Comparison of ENCODE assay signal across 23 cellular contexts in the genomic region with DNA sequence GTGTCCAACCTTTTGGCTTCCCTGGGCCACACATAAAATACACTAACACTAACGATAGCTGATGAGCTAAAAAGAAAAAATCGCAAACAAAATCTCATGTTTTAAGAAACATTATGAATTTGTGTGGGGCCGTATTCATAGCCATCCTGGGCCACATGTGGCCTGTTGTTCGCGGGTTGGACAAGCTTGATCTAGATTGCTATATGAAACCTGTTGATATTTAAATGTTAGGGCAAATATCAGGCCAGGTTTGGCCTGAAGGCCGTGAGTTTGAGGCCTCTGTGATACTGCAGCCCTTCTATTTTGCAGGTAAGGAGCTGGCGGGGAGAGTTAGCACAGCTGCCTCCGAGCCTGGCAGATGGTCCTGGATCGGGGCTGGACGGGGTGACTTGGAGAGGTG.
"Had no signal": no experiment of that assay in that cellular context is flagged by ENCODE, and none has a peak within 500 bp of the region (broad histone marks: within the 10 kb centered on the region; RNA-seq: fewer than 3 reads in every experiment).

No MANE protein-coding gene starts in this region.

- H3K27ac Mint-ChIP-seq: activated CD8-positive, alpha-beta T cell treated with anti-CD3 and anti-CD28 coated beads, Interleukin-2, amount 10 ng/mL, durations not matched to agents 7 days and 5 days; activated naive CD8-positive, alpha-beta T cell; mesothelial cell of epicardium; T-helper 2 cell treated with Interferon-gamma antibody and Interleukin-4, amounts not matched to agents 5 μg/mL and 100 μg/mL, for 36 hours; type B pancreatic cell had no signal

- DNase-seq: activated CD4-positive, alpha-beta T cell treated with anti-CD3 and anti-CD28 coated beads, Interleukin-2, amount 10 ng/mL, durations not matched to agents 24 days and 14 days; activated CD4-positive, CD25-positive, alpha-beta regulatory T cell; activated CD8-positive, alpha-beta memory T cell treated with anti-CD3 and anti-CD28 coated beads, Interleukin-2, amount 50 U/mL, for 4 hours; activated CD8-positive, alpha-beta T cell treated with anti-CD3 and anti-CD28 coated beads, Interleukin-2, amount 10 ng/mL, durations not matched to agents 7 days and 5 days; activated effector memory CD4-positive, alpha-beta T cell treated with anti-CD3 and anti-CD28 coated beads, Interleukin-2, amount 50 U/mL, for 16 hours; activated T-cell treated with anti-CD3 and anti-CD28 coated beads, Interleukin-2, amount 50 U/mL, for 48 hours; effector CD4-positive, alpha-beta T cell; esophagus squamous epithelium; foreskin keratinocyte; lower lobe of right lung; retina; stimulated activated CD4-positive, alpha-beta T cell treated with anti-CD3 and anti-CD28 coated beads, Interleukin-15, amount 100 ng/mL, for 24 hours; stimulated activated CD4-positive, alpha-beta T cell treated with anti-CD3 and anti-CD28 coated beads, Interleukin-4, amount 100 ng/mL, for 1 hour; stimulated activated naive CD4-positive, alpha-beta T cell; substantia nigra; SW 1271 had no signal

- H3K36me3 ChIP-seq: esophagus squamous epithelium, lower lobe of right lung had no signal

- H3K9me3 Mint-ChIP-seq: activated CD4-positive, alpha-beta T cell treated with anti-CD3 and anti-CD28 coated beads, Interleukin-2, amount 10 ng/mL, durations not matched to agents 24 days and 14 days; central memory CD8-positive, alpha-beta T cell; mesothelial cell of epicardium; T-helper 2 cell treated with Interferon-gamma antibody and Interleukin-4, amounts not matched to agents 5 μg/mL and 100 μg/mL, for 36 hours; type B pancreatic cell had no signal

- ATAC-seq: activated CD8-positive, alpha-beta T cell treated with anti-CD3 and anti-CD28 coated beads, Interleukin-2, amount 10 ng/mL, durations not matched to agents 7 days and 5 days; foreskin keratinocyte; lower lobe of right lung had no signal

- H3K27ac ChIP-seq: coronary artery, esophagus squamous epithelium, foreskin keratinocyte, lower lobe of right lung had no signal

- H3K4me3 ChIP-seq: coronary artery, esophagus squamous epithelium, lower lobe of right lung had no signal

- H3K27me3 ChIP-seq: esophagus squamous epithelium, foreskin keratinocyte had no signal

- H3K27me3 Mint-ChIP-seq: activated naive CD8-positive, alpha-beta T cell; type B pancreatic cell had no signal

- H3K9me3 ChIP-seq: esophagus squamous epithelium, lower lobe of right lung had no signal

- H3K36me3 Mint-ChIP-seq: activated naive CD8-positive, alpha-beta T cell; brain; mesothelial cell of epicardium; type B pancreatic cell had no signal

- H3K4me3 Mint-ChIP-seq: activated CD4-positive, alpha-beta T cell treated with anti-CD3 and anti-CD28 coated beads, Interleukin-2, amount 10 ng/mL, durations not matched to agents 24 days and 14 days; activated CD8-positive, alpha-beta T cell treated with anti-CD3 and anti-CD28 coated beads, Interleukin-2, amount 10 ng/mL, durations not matched to agents 7 days and 5 days; activated naive CD8-positive, alpha-beta T cell; brain; central memory CD8-positive, alpha-beta T cell; mesothelial cell of epicardium; T-helper 2 cell treated with Interferon-gamma antibody and Interleukin-4, amounts not matched to agents 5 μg/mL and 100 μg/mL, for 36 hours; type B pancreatic cell had no signal
